In genomic region chr9:16870606-16871357, GRCh38 we compare ENCODE assay signal across 8 cellular contexts. TPM values are rescaled to one million over a fixed set of nuclear protein-coding genes. Genes with fewer than 3 reads are reported as not detected.
A peak's percentile ranks its signal among the peaks of the same experiment; 100 is the strongest.
DNase-seq lines count a peak whose midpoint lies in the region; ATAC-seq and TF ChIP-seq lines count a peak whose summit lies in the region.

A gene with protein sequence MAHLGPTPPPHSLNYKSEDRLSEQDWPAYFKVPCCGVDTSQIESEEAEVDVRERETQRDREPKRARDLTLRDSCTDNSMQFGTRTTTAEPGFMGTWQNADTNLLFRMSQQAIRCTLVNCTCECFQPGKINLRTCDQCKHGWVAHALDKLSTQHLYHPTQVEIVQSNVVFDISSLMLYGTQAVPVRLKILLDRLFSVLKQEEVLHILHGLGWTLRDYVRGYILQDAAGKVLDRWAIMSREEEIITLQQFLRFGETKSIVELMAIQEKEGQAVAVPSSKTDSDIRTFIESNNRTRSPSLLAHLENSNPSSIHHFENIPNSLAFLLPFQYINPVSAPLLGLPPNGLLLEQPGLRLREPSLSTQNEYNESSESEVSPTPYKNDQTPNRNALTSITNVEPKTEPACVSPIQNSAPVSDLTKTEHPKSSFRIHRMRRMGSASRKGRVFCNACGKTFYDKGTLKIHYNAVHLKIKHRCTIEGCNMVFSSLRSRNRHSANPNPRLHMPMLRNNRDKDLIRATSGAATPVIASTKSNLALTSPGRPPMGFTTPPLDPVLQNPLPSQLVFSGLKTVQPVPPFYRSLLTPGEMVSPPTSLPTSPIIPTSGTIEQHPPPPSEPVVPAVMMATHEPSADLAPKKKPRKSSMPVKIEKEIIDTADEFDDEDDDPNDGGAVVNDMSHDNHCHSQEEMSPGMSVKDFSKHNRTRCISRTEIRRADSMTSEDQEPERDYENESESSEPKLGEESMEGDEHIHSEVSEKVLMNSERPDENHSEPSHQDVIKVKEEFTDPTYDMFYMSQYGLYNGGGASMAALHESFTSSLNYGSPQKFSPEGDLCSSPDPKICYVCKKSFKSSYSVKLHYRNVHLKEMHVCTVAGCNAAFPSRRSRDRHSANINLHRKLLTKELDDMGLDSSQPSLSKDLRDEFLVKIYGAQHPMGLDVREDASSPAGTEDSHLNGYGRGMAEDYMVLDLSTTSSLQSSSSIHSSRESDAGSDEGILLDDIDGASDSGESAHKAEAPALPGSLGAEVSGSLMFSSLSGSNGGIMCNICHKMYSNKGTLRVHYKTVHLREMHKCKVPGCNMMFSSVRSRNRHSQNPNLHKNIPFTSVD (minus strand): TSS chr9:16870670. CDS start chr9:16870648, 22 bp downstream.

- H3K27ac ChIP-seq in HL-60 (replicated peaks): peak within 1 kb of the TSS; percentile 67
- H3K27ac ChIP-seq in cardiac muscle cell: no peak within 1 kb of the TSS
- peak within 1 kb of the TSS; percentile 88 for H3K27ac ChIP-seq in osteoblast (ENCODE audit: low read depth, low read length)

- H3K4me1 ChIP-seq in cardiac muscle cell (ENCODE audit: low read depth): peaks cover 11% of the 10 kb centered on the region
- H3K4me1 ChIP-seq in osteoblast (ENCODE audit: insufficient read depth, low read length): peaks cover 39% of the 10 kb centered on the region

- H3K27me3 Mint-ChIP-seq in activated T-cell treated with anti-CD3 and anti-CD28 coated beads, Interleukin-2, amount 50 U/mL, for 72 hours (ENCODE audit: low read depth): peaks cover 17% of the 10 kb centered on the region

- H4K20me1 ChIP-seq in osteoblast (ENCODE audit: insufficient read depth, low read length): no peaks in the 10 kb centered on the region

- H3K36me3 ChIP-seq in BJ (ENCODE audit: control insufficient read depth, insufficient read depth, low read length) (no peaks in the 10 kb centered on the region), cardiac muscle cell (no peaks in the 10 kb centered on the region), osteoblast (ENCODE audit: insufficient read depth, low read length) (no peaks in the 10 kb centered on the region)

- no peak within 1 kb of the TSS for H3K27ac Mint-ChIP-seq in activated T-cell treated with anti-CD3 and anti-CD28 coated beads, Interleukin-2, amount 50 U/mL, for 72 hours

- CTCF ChIA-PET in BJ (lab: Yijun Ruan, JAX): interaction anchor here (0.7 to 1.2 kb wide), 4 partner anchors 10 to 806 kb away, joined by 3 to 4 read pairs (median 3); no protein-coding TSS in a partner anchor

- H3K27me3 ChIP-seq in BJ (ENCODE audit: control insufficient read depth, insufficient read depth, low read length) (no peaks in the 10 kb centered on the region), HL-60 (ENCODE audit: insufficient read depth, poor library complexity, severe bottlenecking) (no peaks in the 10 kb centered on the region), cardiac muscle cell (peaks cover 92% of the 10 kb centered on the region), osteoblast (ENCODE audit: insufficient read depth, low read length) (no peaks in the 10 kb centered on the region)

- no peaks in the 10 kb centered on the region for H3K4me1 Mint-ChIP-seq in activated T-cell treated with anti-CD3 and anti-CD28 coated beads, Interleukin-2, amount 50 U/mL, for 72 hours (ENCODE audit: low read depth)

- peak within 1 kb of the TSS; percentile 92 for H3K4me2 ChIP-seq in osteoblast (ENCODE audit: insufficient read depth, low read length)

- H3K4me3 ChIP-seq in BJ (ENCODE audit: low read depth, low read length): peak within 1 kb of the TSS; percentile 79
- H3K4me3 ChIP-seq in HL-60 (replicated peaks; ENCODE audit: insufficient read depth, low read length): peak within 1 kb of the TSS; percentile 48
- peak within 1 kb of the TSS; percentile 78 for H3K4me3 ChIP-seq in cardiac muscle cell
- H3K4me3 ChIP-seq in osteoblast (ENCODE audit: insufficient read depth, low read length): peak within 1 kb of the TSS; percentile 89

- no peaks in the 10 kb centered on the region for H3K9me3 Mint-ChIP-seq in activated T-cell treated with anti-CD3 and anti-CD28 coated beads, Interleukin-2, amount 50 U/mL, for 72 hours

- POLR2A ChIA-PET in BJ (lab: Charles Lee): interaction anchor here (0.6 kb wide), 1 partner anchor 142 kb away, joined by 5 read pairs; no protein-coding TSS in a partner anchor

- peak within 1 kb of the TSS; percentile 85 for H2AFZ ChIP-seq in osteoblast (ENCODE audit: low read length)

- peak within 1 kb of the TSS; percentile 78 to 89 for H3K4me3 Mint-ChIP-seq in activated T-cell treated with anti-CD3 and anti-CD28 coated beads, Interleukin-2, amount 50 U/mL, for 72 hours

- H3K79me2 ChIP-seq in osteoblast (ENCODE audit: insufficient read depth, low read length): peaks cover 47% of the 10 kb centered on the region

- H3K9me3 ChIP-seq in cardiac muscle cell (ENCODE audit: low read depth) (no peaks in the 10 kb centered on the region), osteoblast (ENCODE audit: low read depth, low read length) (no peaks in the 10 kb centered on the region)

- ATAC-seq in activated T-cell treated with anti-CD3 and anti-CD28 coated beads, Interleukin-2, amount 50 U/mL, for 72 hours (replicated peaks in 1 of 2): no peak
- ATAC-seq in HG03442 (IDR thresholded peaks at IDR 0.05; ENCODE audit: unreplicated experiment) (no peak), GM18873 (IDR thresholded peaks at IDR 0.05; ENCODE audit: low FRiP score, unreplicated experiment) (no peak)

- DNase-seq in BJ (ENCODE audit: low read depth): no peak
- peak in 1 of 2 experiments; percentile 44 for DNase-seq in HL-60 (ENCODE audit: low read depth in 1 of 2, low spot score in 1 of 2)
- DNase-seq in activated T-cell treated with anti-CD3 and anti-CD28 coated beads, Interleukin-2, amount 50 U/mL, for 72 hours: no peak
- DNase-seq in cardiac muscle cell (ENCODE audit: low read depth in 1 of 2, low spot score in 1 of 2): peak; percentile 64 to 83
- DNase-seq in osteoblast (ENCODE audit: insufficient read length, low spot score, missing footprints): peak; percentile 89
- no peak for DNase-seq in OCI-M2 (lab: John Stamatoyannopoulos, UW; ENCODE audit: unreplicated experiment)

- TF ChIP-seq CTCF in BJ (IDR thresholded peaks at IDR 0.05; ENCODE audit: insufficient read depth, low read depth, low read length) (no peak), HL-60 (IDR thresholded peaks at IDR 0.05; ENCODE audit: insufficient read depth, low read length) (no peak), cardiac muscle cell (IDR thresholded peaks at IDR 0.05; ENCODE audit: low read depth, low read length) (peak; percentile 4), osteoblast (IDR thresholded peaks at IDR 0.05; ENCODE audit: extremely low read depth, low read depth, low read length) (no peak)

- H3K36me3 Mint-ChIP-seq in activated T-cell treated with anti-CD3 and anti-CD28 coated beads, Interleukin-2, amount 50 U/mL, for 72 hours (ENCODE audit: insufficient read depth in 2 of 2): peaks cover 0 to 2% of the 10 kb centered on the region in 2 donors

RNA-seq across cellular contexts. Expression of the gene that starts here (rescaled TPM):
- polyA plus RNA-seq in BJ (2011; rRNA removed): 15.3 and 17.5 TPM in 2 replicates
- 41.3 and 42.9 TPM in 2 replicates for polyA minus RNA-seq in BJ (2011; rRNA and poly(A)+ RNA removed)
- total RNA-seq in activated T-cell treated with anti-CD3 and anti-CD28 coated beads, Interleukin-2, amount 50 U/mL, for 72 hours: under 1 TPM in 1 of 2 donors, not detected in 1; 0.32 TPM
- 0.54 and 3.2 TPM in 2 replicates for total RNA-seq in cardiac muscle cell
- 0.55 and 1.5 TPM in 2 replicates for polyA plus RNA-seq in cardiac muscle cell
- 51.3 and 53.9 TPM in 2 replicates for total RNA-seq in osteoblast

Comparison
In these comparisons a context has a peak if more than half of its experiments do, and no peak if none do; other contexts are left out.
1. RNA of the gene that starts here (total RNA-seq): 51.3 to 53.9 TPM in osteoblast; 0.54 to 3.2 TPM in cardiac muscle cell and 0.32 TPM in activated T-cell treated with anti-CD3 and anti-CD28 coated beads, Interleukin-2, amount 50 U/mL, for 72 hours; every median in the first group is over 10 times any median in the second.
2. DNase-seq: peak in cardiac muscle cell (2 of 2) and osteoblast (single experiment); none in BJ (single experiment), activated T-cell treated with anti-CD3 and anti-CD28 coated beads, Interleukin-2, amount 50 U/mL, for 72 hours (0 of 2) and OCI-M2 (single experiment).
3. Peak in every context shown above with its lines, with median percentiles within 50 percentile points of each other: H3K4me3 ChIP-seq.